In the genomic region with DNA sequence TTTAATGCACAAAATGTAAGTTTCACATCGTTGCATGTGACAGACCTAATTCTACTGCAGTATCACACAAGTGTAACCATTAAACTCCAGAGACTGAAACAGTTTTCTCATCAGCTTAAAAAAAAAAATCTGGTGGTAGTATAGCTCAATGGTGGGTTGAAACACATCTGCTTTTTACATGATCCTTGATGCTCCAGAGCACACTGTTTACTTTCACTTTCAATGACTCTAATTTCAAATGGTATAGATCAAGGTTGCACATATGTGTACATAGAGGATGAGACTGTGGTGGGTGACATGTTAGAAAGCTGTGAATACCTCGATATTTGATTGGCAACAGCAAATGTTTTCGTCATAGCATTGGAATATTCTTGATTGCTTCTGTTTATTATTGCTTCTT, we compare ENCODE assay signal across 10 cellular contexts. TPM values are rescaled to one million over a fixed set of nuclear protein-coding genes. Genes with fewer than 3 reads are reported as not detected.
DNase-seq lines count a peak whose midpoint lies in the region; ATAC-seq, FAIRE-seq and TF ChIP-seq lines count a peak whose summit lies in the region.
"Had no signal": no experiment of that assay in that cellular context is flagged by ENCODE, and none has a peak within 500 bp of the region (broad histone marks: within the 10 kb centered on the region; RNA-seq: fewer than 3 reads in every experiment).

No MANE protein-coding gene starts in this region.

- 2% methylated on average over 3 of the region's 3 CpGs for WGBS in GM12878 (ENCODE audit: insufficient coverage, insufficient replicate concordance, low lambda C conversion rate, missing lambda C conversion rate)

- H3K27ac ChIP-seq in DOHH2 (ENCODE audit: low read depth, low read length) (peak overlapping the region; percentile 98), GM12878 (ENCODE audit: control insufficient read depth, insufficient read depth) (no peak overlapping the region)
- H3K27ac ChIP-seq: parathyroid adenoma had no signal

- TF ChIP-seq POLR2A in GM12878 (IDR thresholded peaks at IDR 0.05; ENCODE audit: low read depth, low read length): no peak

- H2AFZ ChIP-seq in GM12878 (ENCODE audit: control insufficient read depth, low read depth, low read length): no peak overlapping the region
- H2AFZ ChIP-seq: parathyroid adenoma had no signal

- in situ Hi-C loops in GM12878 (cut with MboI): no loop called here

- TF ChIP-seq CTCF in DOHH2 (IDR thresholded peaks at IDR 0.05; ENCODE audit: low read depth, low read length, poor library complexity, severe bottlenecking) (no peak), GM12878 (IDR thresholded peaks at IDR 0.05 in 2 of 3, conservative IDR thresholded peaks at IDR 0.05 in 1 of 3; ENCODE audit: control insufficient read depth in 2 of 3, extremely low read depth in 1 of 3, insufficient read depth in 1 of 3, low read depth in 3 of 3, low read length in 3 of 3) (no peak), nephron progenitor cell (IDR thresholded peaks at IDR 0.05) (no peak)

- H3K9ac ChIP-seq in GM12878 (ENCODE audit: control insufficient read depth, insufficient read depth, low read length): no peak overlapping the region
- H3K9ac ChIP-seq: parathyroid adenoma had no signal

- H3K4me3 ChIP-seq in DOHH2 (ENCODE audit: low read length) (peak overlapping the region; percentile 57), GM12878 (no peak overlapping the region)

- CTCF ChIA-PET in GM12878 (lab: Yijun Ruan, JAX): interaction anchor here (0.8 to 2.2 kb wide), 10 partner anchors 8 to 89 kb away, joined by 3 to 10 read pairs (median 6); partner anchors contain the start of gene MCTP2

- no peak for DNase-seq in GM12878 (ENCODE audit: low read depth, low spot score)
- DNase-seq in left ventricle myocardium superior: no peak
- DNase-seq in HuH-7 (ENCODE audit: low spot score): no peak
- no peak for DNase-seq in nephron progenitor cell

- POLR2A ChIA-PET in GM12878 (lab: Charles Lee): interaction anchor here (0.7 to 4.1 kb wide), 9 partner anchors 10 to 34 kb away, joined by 3 to 19 read pairs (median 7); partner anchors contain the start of gene MCTP2

- ATAC-seq in GM19452 (IDR thresholded peaks at IDR 0.05; ENCODE audit: unreplicated experiment) (peak; percentile 60), HG03196 (IDR thresholded peaks at IDR 0.05; ENCODE audit: unreplicated experiment) (peak; percentile 60), GM12878 (peak; percentile 83), left ventricle myocardium superior (no peak), HG02623 (IDR thresholded peaks at IDR 0.05; ENCODE audit: unreplicated experiment) (no peak)

- TF ChIP-seq EP300 in GM12878 (IDR thresholded peaks at IDR 0.05; ENCODE audit: borderline replicate concordance in 1 of 2, control insufficient read depth in 1 of 2, low read depth in 2 of 2, low read length in 2 of 2): no peak

- H3K4me3 Mint-ChIP-seq in nephron progenitor cell: no peak overlapping the region

- peaks cover 85% of the 10 kb centered on the region for H3K79me2 ChIP-seq in DOHH2 (ENCODE audit: control insufficient read depth, low read length)
- no peaks in the 10 kb centered on the region for H3K79me2 ChIP-seq in GM12878 (ENCODE audit: control insufficient read depth, insufficient read depth, low read length)
- H3K79me2 ChIP-seq: parathyroid adenoma had no signal

- TF ChIP-seq RAD21 in GM12878 (IDR thresholded peaks at IDR 0.05; ENCODE audit: insufficient read depth, low read depth, low read length): no peak

- peaks cover 42% of the 10 kb centered on the region for H3F3A ChIP-seq in DOHH2 (ENCODE audit: control insufficient read depth, insufficient read depth)

- RAD21 ChIA-PET in GM12878 (lab: Charles Lee; ENCODE audit: unreplicated experiment): interaction anchor here (0.8 to 5.7 kb wide), 8 partner anchors 9 to 71 kb away, joined by 3 to 63 read pairs (median 8); partner anchors contain the start of gene MCTP2

- intact Hi-C loops in GM12878 (cut with micrococcal nuclease; ENCODE audit: unreplicated experiment) (no loop called here), left ventricle myocardium superior (cut with micrococcal nuclease) (no loop called here)

- H3K9me2 ChIP-seq in DOHH2 (replicated peaks; ENCODE audit: control insufficient read depth, low read length): no peaks in the 10 kb centered on the region

- no TSS peak for BruUV-seq in GM12878 (replicated peaks; lab: Mats Ljungman, UMichigan)

- no peak overlapping the region for H3K27ac Mint-ChIP-seq in nephron progenitor cell

- no peaks in the 10 kb centered on the region for H3K4me1 Mint-ChIP-seq in nephron progenitor cell

- FAIRE-seq in GM12878 (lab: Jason Lieb, UNC): no peak
- FAIRE-seq: islet of Langerhans had no signal

- H3K9me3 ChIP-seq in DOHH2 (ENCODE audit: control insufficient read depth, insufficient read depth, low read length): no peaks in the 10 kb centered on the region
- no peaks in the 10 kb centered on the region; the same call in 2 of the 3 replicates for H3K9me3 ChIP-seq in GM12878 (replicated peaks; ENCODE audit: control insufficient read depth, insufficient read depth, low read length)

- H3K36me3 ChIP-seq in DOHH2 (ENCODE audit: control insufficient read depth, low read length): peaks cover 17% of the 10 kb centered on the region
- H3K36me3 ChIP-seq in GM12878 (ENCODE audit: control insufficient read depth in 2 of 2, insufficient read depth in 2 of 2, low read length in 1 of 2): no peaks in the 10 kb centered on the region

- peaks cover 6% of the 10 kb centered on the region for H3K9me3 Mint-ChIP-seq in nephron progenitor cell

- no peaks in the 10 kb centered on the region for H3K27me3 ChIP-seq in DOHH2 (ENCODE audit: control insufficient read depth, low read length)
- H3K27me3 ChIP-seq in GM12878 (replicated peaks in 1 of 2; ENCODE audit: control insufficient read depth in 2 of 2, insufficient read depth in 2 of 2, low read length in 1 of 2): no peaks in the 10 kb centered on the region

- SMC1A ChIA-PET in GM12878 (lab: Charles Lee; ENCODE audit: uncharacterized antibody, unreplicated experiment): interaction anchor here (0.8 to 8.9 kb wide), 14 partner anchors 8 to 143 kb away, joined by 3 to 83 read pairs (median 6); partner anchors contain the start of gene MCTP2

- peak overlapping the region; percentile 69 for H3K4me2 ChIP-seq in DOHH2 (ENCODE audit: low read length)
- no peak overlapping the region for H3K4me2 ChIP-seq in GM12878 (ENCODE audit: control insufficient read depth, insufficient read depth)

- peaks cover 4% of the 10 kb centered on the region for H3K36me3 Mint-ChIP-seq in nephron progenitor cell (ENCODE audit: low read depth)

- H4K20me1 ChIP-seq in DOHH2 (ENCODE audit: control insufficient read depth, insufficient read depth, low read depth, low read length) (no peaks in the 10 kb centered on the region), GM12878 (ENCODE audit: control insufficient read depth, insufficient read depth) (no peaks in the 10 kb centered on the region)

- H3K4me1 ChIP-seq in DOHH2 (ENCODE audit: control insufficient read depth, low read length) (peaks cover 97% of the 10 kb centered on the region), GM12878 (ENCODE audit: control insufficient read depth, insufficient read depth, low read length) (no peaks in the 10 kb centered on the region)
- H3K4me1 ChIP-seq: parathyroid adenoma had no signal

- no peaks in the 10 kb centered on the region for H3K27me3 Mint-ChIP-seq in nephron progenitor cell (ENCODE audit: low read depth, poor library complexity)

TF ChIP-seq in GM12878, 131 proteins besides CTCF, POLR2A, EP300 and RAD21 (continues in another document):
- TF ChIP-seq, protein P1, sequence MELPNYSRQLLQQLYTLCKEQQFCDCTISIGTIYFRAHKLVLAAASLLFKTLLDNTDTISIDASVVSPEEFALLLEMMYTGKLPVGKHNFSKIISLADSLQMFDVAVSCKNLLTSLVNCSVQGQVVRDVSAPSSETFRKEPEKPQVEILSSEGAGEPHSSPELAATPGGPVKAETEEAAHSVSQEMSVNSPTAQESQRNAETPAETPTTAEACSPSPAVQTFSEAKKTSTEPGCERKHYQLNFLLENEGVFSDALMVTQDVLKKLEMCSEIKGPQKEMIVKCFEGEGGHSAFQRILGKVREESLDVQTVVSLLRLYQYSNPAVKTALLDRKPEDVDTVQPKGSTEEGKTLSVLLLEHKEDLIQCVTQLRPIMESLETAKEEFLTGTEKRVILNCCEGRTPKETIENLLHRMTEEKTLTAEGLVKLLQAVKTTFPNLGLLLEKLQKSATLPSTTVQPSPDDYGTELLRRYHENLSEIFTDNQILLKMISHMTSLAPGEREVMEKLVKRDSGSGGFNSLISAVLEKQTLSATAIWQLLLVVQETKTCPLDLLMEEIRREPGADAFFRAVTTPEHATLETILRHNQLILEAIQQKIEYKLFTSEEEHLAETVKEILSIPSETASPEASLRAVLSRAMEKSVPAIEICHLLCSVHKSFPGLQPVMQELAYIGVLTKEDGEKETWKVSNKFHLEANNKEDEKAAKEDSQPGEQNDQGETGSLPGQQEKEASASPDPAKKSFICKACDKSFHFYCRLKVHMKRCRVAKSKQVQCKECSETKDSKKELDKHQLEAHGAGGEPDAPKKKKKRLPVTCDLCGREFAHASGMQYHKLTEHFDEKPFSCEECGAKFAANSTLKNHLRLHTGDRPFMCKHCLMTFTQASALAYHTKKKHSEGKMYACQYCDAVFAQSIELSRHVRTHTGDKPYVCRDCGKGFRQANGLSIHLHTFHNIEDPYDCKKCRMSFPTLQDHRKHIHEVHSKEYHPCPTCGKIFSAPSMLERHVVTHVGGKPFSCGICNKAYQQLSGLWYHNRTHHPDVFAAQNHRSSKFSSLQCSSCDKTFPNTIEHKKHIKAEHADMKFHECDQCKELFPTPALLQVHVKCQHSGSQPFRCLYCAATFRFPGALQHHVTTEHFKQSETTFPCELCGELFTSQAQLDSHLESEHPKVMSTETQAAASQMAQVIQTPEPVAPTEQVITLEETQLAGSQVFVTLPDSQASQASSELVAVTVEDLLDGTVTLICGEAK (IDR thresholded peaks at IDR 0.05; ENCODE audit: borderline replicate concordance): no peak

RNA-seq across cellular contexts. Expression of gene MCTP2, which starts 22.4 kb away (rescaled TPM):
- total RNA-seq in GM12878 (2013; cell fraction: nucleolus; rRNA removed): 85.3 and 89.1 TPM in 2 replicates
- total RNA-seq in GM12878 (2014; rRNA removed) (0.87 and 1.1 TPM in 2 replicates), GM12878 (2014; rRNA removed; fragmentation: Illumina TruSeq; extraction: Trizol) (0.92 and 1.0 TPM in 2 replicates), GM12878 (2021) (1.0 and 1.5 TPM in 2 replicates), left ventricle myocardium superior (2.1 TPM)
- 0.68 TPM for polyA plus RNA-seq in GM12878 (2011; ENCODE audit: low read depth)
- polyA plus RNA-seq in GM12878 (2011; rRNA removed) (39.3 and 48.5 TPM in 2 replicates), GM12878 (2014; fragmentation: Illumina TruSeq; extraction: Trizol) (0.76 and 1.0 TPM in 2 replicates), GM12878 (2014; fragmentation: Nextera tagmentation; extraction: Ambion mirVana) (under 1 TPM; 0.24 to 0.26 TPM), GM12878 (2014; rRNA removed) (0.67 and 1.1 TPM in 2 replicates), GM12878 (2016; fragmentation: Nextera tagmentation; extraction: Ambion mirVana) (under 1 TPM; 0.33 to 0.36 TPM)
- polyA plus RNA-seq in GM12878 (2011; cell fraction: cytosol; rRNA removed): 39.4 and 45.7 TPM in 2 replicates
- polyA plus RNA-seq in GM12878 (2011; cell fraction: nucleus; rRNA removed): 85.2 and 124 TPM in 2 replicates
- 0.87 and 1.5 TPM in 2 replicates for polyA plus RNA-seq in GM12878 (2012)
- 107 and 119 TPM in 2 replicates for polyA minus RNA-seq in GM12878 (2011; rRNA and poly(A)+ RNA removed)
- polyA minus RNA-seq in GM12878 (2011; cell fraction: cytosol; rRNA and poly(A)+ RNA removed): 21.6 and 32.2 TPM in 2 replicates
- 87.2 and 98.2 TPM in 2 replicates for polyA minus RNA-seq in GM12878 (2011; cell fraction: nucleus; rRNA and poly(A)+ RNA removed)

Comparison
In these comparisons a context has a peak if more than half of its experiments do, and no peak if none do; other contexts are left out.
1. ATAC-seq: peak in GM19452 (single experiment), HG03196 (single experiment) and GM12878 (single experiment); none in left ventricle myocardium superior (single experiment) and HG02623 (single experiment).